ENCODE assay signal across 8 cellular contexts in the genomic region with DNA sequence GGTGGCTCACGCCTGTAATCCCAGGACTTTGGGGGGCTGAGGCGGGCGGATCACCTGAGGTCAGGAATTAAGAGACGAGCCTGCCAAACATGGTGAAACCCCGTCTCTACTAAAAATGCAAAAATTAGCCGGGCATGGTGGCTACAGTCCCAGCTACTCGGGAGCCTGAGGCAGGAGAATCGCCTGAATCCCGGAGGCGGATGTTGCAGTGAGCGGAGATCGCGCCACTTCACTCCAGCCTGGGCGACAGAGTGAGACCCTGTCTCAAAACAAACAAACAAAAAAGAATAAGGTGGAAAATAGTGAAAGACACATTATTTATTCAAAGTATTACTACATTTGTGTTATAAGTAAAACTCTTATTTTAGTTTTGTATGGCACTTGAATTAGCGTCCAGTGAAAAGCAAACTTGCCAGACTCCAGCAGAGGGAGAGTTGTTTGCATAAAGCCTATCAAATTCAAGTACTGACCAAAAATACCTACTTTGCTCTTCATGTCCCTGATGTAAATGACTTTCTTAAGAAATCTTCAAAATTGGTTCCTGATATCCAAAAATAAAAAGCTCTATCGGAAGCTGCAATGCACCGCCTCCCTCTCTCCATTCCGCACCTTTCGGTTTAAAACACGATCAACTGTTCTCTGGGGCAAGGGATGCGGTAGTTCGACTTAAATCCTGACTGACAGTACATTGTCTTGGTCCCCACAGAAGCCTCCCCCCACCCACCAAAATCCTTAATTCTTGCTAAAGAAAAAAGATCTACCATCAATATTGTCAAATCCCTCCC. TPM values are rescaled to one million over a fixed set of nuclear protein-coding genes. Genes with fewer than 3 reads are reported as not detected.
DNase-seq lines count a peak whose midpoint lies in the region; ATAC-seq, FAIRE-seq and TF ChIP-seq lines count a peak whose summit lies in the region.

No MANE protein-coding gene starts in this region.

- ATAC-seq in HepG2: no peak
- ATAC-seq in GM18511 (IDR thresholded peaks at IDR 0.05; ENCODE audit: unreplicated experiment): no peak

- POLR2A ChIA-PET in HepG2 (lab: Yijun Ruan, JAX): interaction anchor here (1.3 kb wide), 1 partner anchor 34 kb away, joined by 4 read pairs; no protein-coding TSS in a partner anchor

- H3K4me1 ChIP-seq in HepG2 (ENCODE audit: insufficient read depth, low read length) (peaks cover 55% of the 10 kb centered on the region), tibial artery (peaks cover 0 to 41% (median 16%) of the 10 kb centered on the region in 4 donors)

- H4K20me1 ChIP-seq in HepG2 (ENCODE audit: insufficient read depth, low read length): peaks cover 6% of the 10 kb centered on the region; the same call in 1 of the 2 replicates

- peak; percentile 15 for TF ChIP-seq CTCF in astrocyte of the cerebellum (IDR thresholded peaks at IDR 0.05; ENCODE audit: low read depth, low read length, missing control alignments)
- TF ChIP-seq CTCF in HepG2 (CRISPR knock-in tag; IDR thresholded peaks at IDR 0.05): no peak
- no peak for TF ChIP-seq CTCF in tibial artery (IDR thresholded peaks at IDR 0.05)

- in situ Hi-C loops in astrocyte of the cerebellum (cut with HindIII; ENCODE audit: low sequenced_read_pairs) (no loop called here), HepG2 (cut with HindIII; ENCODE audit: extremely low pct_ligation_motif_present, low pct_unique_long_range_greater_than_20kb) (no loop called here)

- peak overlapping the region; percentile 94 for H3K27ac ChIP-seq in HepG2 (ENCODE audit: extremely low read length, insufficient read depth, low read length)
- peak overlapping the region; percentile 88 to 91 for H3K27ac ChIP-seq in tibial artery

- H3K36me3 Mint-ChIP-seq in activated naive CD4-positive, alpha-beta T cell treated with anti-CD3 and anti-CD28 coated beads, Interleukin-2, amount 50 U/mL, for 24 hours: peaks cover 9% of the 10 kb centered on the region

- peak overlapping the region; percentile 97 for H3K27ac Mint-ChIP-seq in activated naive CD4-positive, alpha-beta T cell treated with anti-CD3 and anti-CD28 coated beads, Interleukin-2, amount 50 U/mL, for 24 hours

- peak overlapping the region; percentile 94 for H3K9ac ChIP-seq in HepG2 (ENCODE audit: insufficient read depth, low read depth, low read length)

- no peaks in the 10 kb centered on the region for H3K27me3 Mint-ChIP-seq in activated naive CD4-positive, alpha-beta T cell treated with anti-CD3 and anti-CD28 coated beads, Interleukin-2, amount 50 U/mL, for 24 hours

- CTCF ChIA-PET in HepG2 (lab: Yijun Ruan, JAX; ENCODE audit: low intra/inter-chr PET ratio, low total read pairs): interaction anchor here (1.0 kb wide), 1 partner anchor 191 kb away, joined by 3 read pairs; no protein-coding TSS in a partner anchor

- H3K36me3 ChIP-seq in HepG2 (replicated peaks in 1 of 2; ENCODE audit: control insufficient read depth in 1 of 2, insufficient read depth in 2 of 2, low read length in 2 of 2) (no peaks in the 10 kb centered on the region; a peak in 1 of 5 replicates), tibial artery (peaks cover 0 to 6% (median 0%) of the 10 kb centered on the region in 3 donors)

- no peaks in the 10 kb centered on the region; a peak in 1 of 5 replicates for H3K27me3 ChIP-seq in HepG2 (ENCODE audit: control insufficient read depth in 1 of 2, insufficient read depth in 2 of 2, low read length in 2 of 2)
- H3K27me3 ChIP-seq in tibial artery: no peaks in the 10 kb centered on the region

- no peak for DNase-seq in activated naive CD4-positive, alpha-beta T cell treated with Interleukin-2 at 50 U/mL for 16 hours
- no peak for DNase-seq in astrocyte of the cerebellum (ENCODE audit: low read depth)
- no peak for DNase-seq in HepG2 (ENCODE audit: low spot score)
- no peak for DNase-seq in tibial artery
- DNase-seq in stimulated activated CD4-positive, alpha-beta T cell treated with anti-CD3 and anti-CD28 coated beads, Interleukin-4, amount 100 ng/mL, for 24 hours: no peak
- no peak for DNase-seq in NCI-H146 treated with DMSO at 0.1 percent for 48 hours (lab: John Stamatoyannopoulos, UW; ENCODE audit: unreplicated experiment)

- H3K4me3 Mint-ChIP-seq in activated naive CD4-positive, alpha-beta T cell treated with anti-CD3 and anti-CD28 coated beads, Interleukin-2, amount 50 U/mL, for 24 hours: peak overlapping the region; percentile 99

- BruUV-seq in HepG2 (replicated peaks; lab: Mats Ljungman, UMichigan): TSS peak; percentile 73

- H3K4me1 Mint-ChIP-seq in activated naive CD4-positive, alpha-beta T cell treated with anti-CD3 and anti-CD28 coated beads, Interleukin-2, amount 50 U/mL, for 24 hours: peaks cover 61% of the 10 kb centered on the region

- TF ChIP-seq EP300 in HepG2 (IDR thresholded peaks at IDR 0.05; ENCODE audit: low read depth in 2 of 2, low read length in 2 of 2): no peak
- no peak for TF ChIP-seq EP300 in HepG2 (CRISPR knock-in tag; IDR thresholded peaks at IDR 0.05; ENCODE audit: borderline replicate concordance)

- H3K79me2 ChIP-seq in HepG2 (ENCODE audit: insufficient read depth, low read length): peaks cover 56% of the 10 kb centered on the region

- H2AFZ ChIP-seq in HepG2 (ENCODE audit: low read length): no peak overlapping the region

- no peak for TF ChIP-seq RAD21 in HepG2 (CRISPR knock-in tag; IDR thresholded peaks at IDR 0.05)

- H3K9me3 ChIP-seq in HepG2 (ENCODE audit: low read length) (no peaks in the 10 kb centered on the region), tibial artery (no peaks in the 10 kb centered on the region)

- intact Hi-C loops in HepG2 (cut with micrococcal nuclease; ENCODE audit: unreplicated experiment) (loop anchor here (5.0 kb wide), 1 partner anchor 82 kb away; a partner anchor contains a TSS), tibial artery (cut with DNase I; ENCODE audit: low total_unique reads) (loop anchor here (5.0 kb wide), 1 partner anchor 82 kb away; a partner anchor contains a TSS)

- peak overlapping the region; percentile 88 for H3K4me2 ChIP-seq in HepG2 (ENCODE audit: low read depth, low read length)

- WGBS in HepG2 (ENCODE audit: low lambda C conversion rate): 39% methylated on average over 22 of the region's 22 CpGs

- no peak for TF ChIP-seq POLR2A in HepG2 (IDR thresholded peaks at IDR 0.05; ENCODE audit: insufficient read depth in 1 of 2, low read depth in 2 of 2, low read length in 2 of 2)

- FAIRE-seq in HepG2 (lab: Jason Lieb, UNC): no peak

- H3K4me3 ChIP-seq in astrocyte of the cerebellum (ENCODE audit: low read depth, low read length) (peak overlapping the region; percentile 97), HepG2 (replicated peaks in 1 of 3; ENCODE audit: insufficient read depth in 1 of 3, low read depth in 2 of 3, low read length in 3 of 3) (peak overlapping the region; percentile 65 to 90 (median 86)), tibial artery (peak overlapping the region; percentile 78 to 92)

- no peaks in the 10 kb centered on the region for H3K9me3 Mint-ChIP-seq in activated naive CD4-positive, alpha-beta T cell treated with anti-CD3 and anti-CD28 coated beads, Interleukin-2, amount 50 U/mL, for 24 hours

TF ChIP-seq in HepG2, 621 proteins besides CTCF, POLR2A, EP300 and RAD21 (continues in another document):
- TF ChIP-seq, protein P1, sequence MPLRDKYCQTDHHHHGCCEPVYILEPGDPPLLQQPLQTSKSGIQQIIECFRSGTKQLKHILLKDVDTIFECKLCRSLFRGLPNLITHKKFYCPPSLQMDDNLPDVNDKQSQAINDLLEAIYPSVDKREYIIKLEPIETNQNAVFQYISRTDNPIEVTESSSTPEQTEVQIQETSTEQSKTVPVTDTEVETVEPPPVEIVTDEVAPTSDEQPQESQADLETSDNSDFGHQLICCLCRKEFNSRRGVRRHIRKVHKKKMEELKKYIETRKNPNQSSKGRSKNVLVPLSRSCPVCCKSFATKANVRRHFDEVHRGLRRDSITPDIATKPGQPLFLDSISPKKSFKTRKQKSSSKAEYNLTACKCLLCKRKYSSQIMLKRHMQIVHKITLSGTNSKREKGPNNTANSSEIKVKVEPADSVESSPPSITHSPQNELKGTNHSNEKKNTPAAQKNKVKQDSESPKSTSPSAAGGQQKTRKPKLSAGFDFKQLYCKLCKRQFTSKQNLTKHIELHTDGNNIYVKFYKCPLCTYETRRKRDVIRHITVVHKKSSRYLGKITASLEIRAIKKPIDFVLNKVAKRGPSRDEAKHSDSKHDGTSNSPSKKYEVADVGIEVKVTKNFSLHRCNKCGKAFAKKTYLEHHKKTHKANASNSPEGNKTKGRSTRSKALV (CRISPR knock-in tag; IDR thresholded peaks at IDR 0.05): 0 out of 2 replicates have a peak, but pooled peaks have one; percentile 17
- TF ChIP-seq PRPF4 (IDR thresholded peaks at IDR 0.05; ENCODE audit: low read depth, low read length, poor library complexity, severe bottlenecking) (peak; percentile 30), LCORL (IDR thresholded peaks at IDR 0.05) (no peak), LCORL (CRISPR knock-in tag; IDR thresholded peaks at IDR 0.05) (0 out of 2 replicates have a peak, but pooled peaks have one; percentile 1), ZNF382 (CRISPR knock-in tag; IDR thresholded peaks at IDR 0.05; ENCODE audit: borderline replicate concordance) (no peak)

RNA-seq across cellular contexts. Expression of a gene that starts 1.2 kb away (rescaled TPM):
- total RNA-seq in HepG2 (2016; rRNA removed; fragmentation: Illumina TruSeq; extraction: Trizol): 31.7 and 36.0 TPM in 2 replicates
- total RNA-seq in HepG2 (2016; cell fraction: cytosol; rRNA removed; fragmentation: Illumina TruSeq; extraction: Trizol; ENCODE audit: low read depth): 20.0 and 27.4 TPM in 2 replicates
- total RNA-seq in HepG2 (2016; cell fraction: insoluble cytoplasmic fraction; rRNA removed; fragmentation: Illumina TruSeq; extraction: Trizol): 29.5 and 34.2 TPM in 2 replicates
- 13.8 and 21.5 TPM in 2 replicates for total RNA-seq in HepG2 (2016; cell fraction: membrane; rRNA removed; fragmentation: Illumina TruSeq; extraction: Trizol)
- total RNA-seq in HepG2 (2016; cell fraction: nucleus; rRNA removed; fragmentation: Illumina TruSeq; extraction: Trizol): 55.5 and 65.2 TPM in 2 replicates
- 10.3 and 11.0 TPM in 2 replicates for polyA plus RNA-seq in HepG2 (2011; rRNA removed)
- polyA plus RNA-seq in HepG2 (2011; cell fraction: cytosol; rRNA removed): 2.5 and 5.2 TPM in 2 replicates
- polyA plus RNA-seq in HepG2 (2011; cell fraction: nucleus; rRNA removed): 13.1 and 16.3 TPM in 2 replicates
- 13.3 and 15.9 TPM in 2 replicates for polyA plus RNA-seq in HepG2 (2012)
- polyA plus RNA-seq in HepG2 (2016; cell fraction: cytosol; fragmentation: Illumina TruSeq; extraction: Trizol; ENCODE audit: low read depth): 0.60 and 0.96 TPM in 2 replicates
- 20.5 and 21.0 TPM in 2 replicates for polyA plus RNA-seq in HepG2 (2016; cell fraction: insoluble cytoplasmic fraction; fragmentation: Illumina TruSeq; extraction: Trizol; ENCODE audit: low read depth)
- polyA plus RNA-seq in HepG2 (2016; cell fraction: membrane; fragmentation: Illumina TruSeq; extraction: Trizol; ENCODE audit: low read depth): 3.7 and 4.0 TPM in 2 replicates
- 39.3 and 41.4 TPM in 2 replicates for polyA plus RNA-seq in HepG2 (2016; cell fraction: nucleus; fragmentation: Illumina TruSeq; extraction: Trizol; ENCODE audit: insufficient read depth, low read depth)
- polyA minus RNA-seq in HepG2 (2011; rRNA and poly(A)+ RNA removed; ENCODE audit: low replicate concordance): 10.4 and 25.6 TPM in 2 replicates
- polyA minus RNA-seq in HepG2 (2011; cell fraction: cytosol; rRNA and poly(A)+ RNA removed): 12.9 and 15.3 TPM in 2 replicates
- 95.0 and 116 TPM in 2 replicates for polyA minus RNA-seq in HepG2 (2011; cell fraction: nucleus; rRNA and poly(A)+ RNA removed)
